ENCODE assay signal across 27 cellular contexts in the genomic region with DNA sequence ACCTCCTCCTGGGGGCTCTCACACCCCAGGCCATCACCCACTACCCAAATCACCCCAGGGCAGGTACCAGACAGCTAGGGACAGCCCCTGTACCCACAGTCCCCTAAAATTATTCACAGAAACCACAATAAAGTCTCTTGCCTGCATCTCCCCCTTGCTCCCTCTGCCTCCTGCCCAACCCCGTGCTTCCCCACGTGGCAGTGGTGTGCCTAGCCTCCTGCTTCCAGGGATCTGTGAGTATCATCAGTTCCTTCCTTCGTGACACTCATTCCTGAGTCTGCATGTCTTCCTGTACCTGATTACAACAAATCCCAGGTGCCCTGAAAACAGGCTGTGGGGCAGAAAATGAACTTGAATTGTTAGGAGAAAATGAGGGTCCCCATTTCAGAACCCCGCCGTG.
"Had no signal": no experiment of that assay in that cellular context is flagged by ENCODE, and none has a peak within 500 bp of the region (broad histone marks: within the 10 kb centered on the region; RNA-seq: fewer than 3 reads in every experiment).

No MANE protein-coding gene starts in this region.

- H3K4me3 Mint-ChIP-seq: activated CD4-positive, alpha-beta memory T cell treated with anti-CD3 and anti-CD28 coated beads for 36 hours; activated naive CD8-positive, alpha-beta T cell; endodermal cell; nephron; stimulated activated effector memory CD8-positive, alpha-beta T cell treated with anti-CD3 and anti-CD28 coated beads, Interleukin-12 subunit alpha, Interleukin-12 subunit beta, amount 100 ng/mL, for 72 hours; T-cell had no signal

- H3K36me3 ChIP-seq: cardiac muscle cell, esophagus muscularis mucosa, left ventricle myocardium inferior, pancreas, prostate gland, suprapubic skin, tibial nerve had no signal

- H3K27ac Mint-ChIP-seq: activated CD4-positive, alpha-beta memory T cell treated with anti-CD3 and anti-CD28 coated beads for 36 hours; activated naive CD8-positive, alpha-beta T cell; activated T-helper 2 cell treated with anti-CD3 and anti-CD28 coated beads, Interferon-gamma antibody, Interleukin-2, Interleukin-4, amounts not matched to agents 10 μg/mL and 5 μg/mL and 100 μg/mL, durations not matched to agents 14 hours and 24 hours and 36 hours; endodermal cell; nephron; stimulated activated effector memory CD8-positive, alpha-beta T cell treated with anti-CD3 and anti-CD28 coated beads, Interleukin-12 subunit alpha, Interleukin-12 subunit beta, amount 100 ng/mL, for 72 hours; T-cell had no signal

- H3K4me3 ChIP-seq: body of pancreas, cardiac muscle cell, esophagus muscularis mucosa, left ventricle myocardium inferior, mucosa of descending colon, pancreas, prostate gland, skin epidermis, suprapubic skin, tibial nerve had no signal

- H3K9me3 ChIP-seq: body of pancreas, esophagus muscularis mucosa, left ventricle myocardium inferior, mucosa of descending colon, pancreas, prostate gland, suprapubic skin, tibial nerve had no signal

- H3K9me3 Mint-ChIP-seq: activated CD4-positive, alpha-beta memory T cell treated with anti-CD3 and anti-CD28 coated beads for 36 hours; activated T-helper 2 cell treated with anti-CD3 and anti-CD28 coated beads, Interferon-gamma antibody, Interleukin-2, Interleukin-4, amounts not matched to agents 10 μg/mL and 5 μg/mL and 100 μg/mL, durations not matched to agents 14 hours and 24 hours and 36 hours; endodermal cell; nephron; stimulated activated effector memory CD8-positive, alpha-beta T cell treated with anti-CD3 and anti-CD28 coated beads, Interleukin-12 subunit alpha, Interleukin-12 subunit beta, amount 100 ng/mL, for 72 hours; T-cell had no signal

- H3K4me1 ChIP-seq: foreskin keratinocyte, tibial nerve had no signal

- H3K27me3 ChIP-seq: body of pancreas, esophagus muscularis mucosa, pancreas, suprapubic skin, tibial nerve had no signal

- DNase-seq: activated CD4-positive, alpha-beta memory T cell treated with anti-CD3 and anti-CD28 coated beads for 36 hours; activated CD4-positive, alpha-beta T cell treated with anti-CD3 and anti-CD28 coated beads for 48 hours; activated CD8-positive, alpha-beta memory T cell treated with anti-CD3 and anti-CD28 coated beads, Interleukin-2, amount 50 U/mL, for 4 hours; activated T-cell treated with anti-CD3 and anti-CD28 coated beads, Interleukin-2, amount 50 U/mL, for 1 hour; aorta; body of pancreas; endodermal cell; foreskin keratinocyte; left ventricle myocardium inferior; pancreas; retina; stimulated activated CD4-positive, alpha-beta T cell treated with anti-CD3 and anti-CD28 coated beads, Interleukin-12 subunit alpha, Interleukin-12 subunit beta, amount 100 ng/mL, for 4 hours; stimulated activated CD4-positive, alpha-beta T cell treated with anti-CD3 and anti-CD28 coated beads, Interleukin-4, amount 100 ng/mL, for 1 hour; T-cell had no signal

- H3K36me3 Mint-ChIP-seq: activated CD4-positive, alpha-beta memory T cell treated with anti-CD3 and anti-CD28 coated beads for 36 hours; activated naive CD8-positive, alpha-beta T cell; stimulated activated effector memory CD8-positive, alpha-beta T cell treated with anti-CD3 and anti-CD28 coated beads, Interleukin-12 subunit alpha, Interleukin-12 subunit beta, amount 100 ng/mL, for 72 hours had no signal

- ATAC-seq: body of pancreas, foreskin keratinocyte, mucosa of descending colon, pancreas, sciatic nerve, T-cell had no signal

- H3K27me3 Mint-ChIP-seq: activated CD4-positive, alpha-beta memory T cell treated with anti-CD3 and anti-CD28 coated beads for 36 hours; activated naive CD8-positive, alpha-beta T cell; T-cell had no signal

- H3K27ac ChIP-seq: body of pancreas, cardiac muscle cell, esophagus muscularis mucosa, foreskin keratinocyte, left ventricle myocardium inferior, pancreas, prostate gland, skin epidermis, suprapubic skin, tibial nerve, VCaP had no signal
